8 cellular contexts compared by ENCODE assay signal in genomic region chr19:12996542-12997094, GRCh38.
DNase-seq lines count a peak whose midpoint lies in the region; ATAC-seq and TF ChIP-seq lines count a peak whose summit lies in the region.

No MANE protein-coding gene starts in this region.

- H3K9ac ChIP-seq in mucosa of stomach (ENCODE audit: low read length), result peak overlapping the region; percentile 69

- peaks cover 27% of the 10 kb centered on the region for H3K4me1 ChIP-seq in mucosa of stomach (ENCODE audit: control insufficient read depth, insufficient read depth, low read length)

- no peaks in the 10 kb centered on the region for H3K9me3 ChIP-seq in mucosa of stomach (ENCODE audit: control insufficient read depth, low read length)

- H3K4me3 ChIP-seq in mucosa of stomach (ENCODE audit: low read length), result peak overlapping the region; percentile 50

- no peak for ATAC-seq in GM21367 (IDR thresholded peaks at IDR 0.05; ENCODE audit: unreplicated experiment)
- ATAC-seq in GM19328 (IDR thresholded peaks at IDR 0.05; ENCODE audit: unreplicated experiment), result no peak

- DNase-seq in ACHN, result peak; percentile 39
- DNase-seq in ecto neural progenitor cell (ENCODE audit: low spot score), result peak; percentile 72
- DNase-seq in activated CD4-positive, alpha-beta T cell treated with anti-CD3 and anti-CD28 coated beads, Interleukin-2, amount 50 U/mL, for 48 hours, result no peak
- no peak for DNase-seq in NCI-H1930 (lab: John Stamatoyannopoulos, UW)

- no peaks in the 10 kb centered on the region for H3K27me3 ChIP-seq in mucosa of stomach (ENCODE audit: control insufficient read depth, insufficient read depth, low read length)

- TF ChIP-seq CTCF in LNCAP (IDR thresholded peaks at IDR 0.05), result peak; percentile 16; the same call in 1 of the 2 replicates

- no peaks in the 10 kb centered on the region for H3K36me3 ChIP-seq in mucosa of stomach (ENCODE audit: control insufficient read depth, insufficient read depth, low read length)

- in situ Hi-C loops in ACHN (cut with HindIII; ENCODE audit: low pct_ligation_motif_present, low pct_unique_long_range_greater_than_20kb, low sequenced_read_pairs), result no loop called here

Comparison
In these comparisons a context has a peak if more than half of its experiments do, and no peak if none do; other contexts are left out.
1. DNase-seq: peak in ACHN (single experiment) and ecto neural progenitor cell (single experiment); none in activated CD4-positive, alpha-beta T cell treated with anti-CD3 and anti-CD28 coated beads, Interleukin-2, amount 50 U/mL, for 48 hours (0 of 2) and NCI-H1930 (0 of 2).